ENCODE assay signal across 1 cellular context in the genomic region with DNA sequence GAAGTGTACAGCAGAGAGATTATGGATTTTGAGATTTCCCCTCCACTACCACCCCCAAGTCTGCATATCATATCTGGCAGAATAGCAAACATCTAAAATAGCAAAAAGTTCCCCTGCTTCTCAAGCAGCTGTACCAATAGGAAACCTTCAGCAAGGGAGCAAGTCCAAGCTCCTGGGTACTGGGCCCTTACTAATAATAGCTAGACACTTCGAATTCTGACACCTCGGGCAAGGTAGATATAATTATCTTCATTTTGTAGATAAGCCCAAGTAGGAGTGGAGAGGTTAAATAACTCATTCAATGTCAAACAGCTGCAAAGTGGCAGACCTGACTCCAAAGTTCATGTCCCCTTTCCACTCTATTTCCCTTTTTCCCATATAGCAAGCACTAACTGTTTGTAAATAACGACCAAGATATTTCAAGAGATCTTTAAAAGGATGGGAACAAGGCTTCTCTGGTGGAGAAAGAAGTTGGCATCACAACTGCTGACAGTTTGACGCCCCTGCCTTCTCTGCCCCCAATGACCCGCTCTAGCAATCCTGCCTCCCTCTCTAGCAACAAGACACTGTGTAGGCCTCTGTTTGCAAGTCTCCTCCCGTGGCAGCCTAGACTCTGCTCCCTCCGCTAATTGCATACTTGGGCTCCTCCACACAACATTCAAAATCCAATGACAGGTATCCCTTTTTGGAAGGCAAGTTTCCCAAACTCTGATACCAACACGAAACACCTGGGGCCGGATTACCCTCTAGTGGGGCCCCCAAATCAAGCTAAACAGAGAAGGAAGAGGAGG.
A peak's percentile ranks its signal among the peaks of the same experiment; 100 is the strongest.
TF ChIP-seq lines count a peak whose summit lies in the region.

No MANE protein-coding gene starts in this region.

TF ChIP-seq in GM12878, 131 proteins besides CTCF, POLR2A, EP300 and RAD21:
- TF ChIP-seq, protein P1, sequence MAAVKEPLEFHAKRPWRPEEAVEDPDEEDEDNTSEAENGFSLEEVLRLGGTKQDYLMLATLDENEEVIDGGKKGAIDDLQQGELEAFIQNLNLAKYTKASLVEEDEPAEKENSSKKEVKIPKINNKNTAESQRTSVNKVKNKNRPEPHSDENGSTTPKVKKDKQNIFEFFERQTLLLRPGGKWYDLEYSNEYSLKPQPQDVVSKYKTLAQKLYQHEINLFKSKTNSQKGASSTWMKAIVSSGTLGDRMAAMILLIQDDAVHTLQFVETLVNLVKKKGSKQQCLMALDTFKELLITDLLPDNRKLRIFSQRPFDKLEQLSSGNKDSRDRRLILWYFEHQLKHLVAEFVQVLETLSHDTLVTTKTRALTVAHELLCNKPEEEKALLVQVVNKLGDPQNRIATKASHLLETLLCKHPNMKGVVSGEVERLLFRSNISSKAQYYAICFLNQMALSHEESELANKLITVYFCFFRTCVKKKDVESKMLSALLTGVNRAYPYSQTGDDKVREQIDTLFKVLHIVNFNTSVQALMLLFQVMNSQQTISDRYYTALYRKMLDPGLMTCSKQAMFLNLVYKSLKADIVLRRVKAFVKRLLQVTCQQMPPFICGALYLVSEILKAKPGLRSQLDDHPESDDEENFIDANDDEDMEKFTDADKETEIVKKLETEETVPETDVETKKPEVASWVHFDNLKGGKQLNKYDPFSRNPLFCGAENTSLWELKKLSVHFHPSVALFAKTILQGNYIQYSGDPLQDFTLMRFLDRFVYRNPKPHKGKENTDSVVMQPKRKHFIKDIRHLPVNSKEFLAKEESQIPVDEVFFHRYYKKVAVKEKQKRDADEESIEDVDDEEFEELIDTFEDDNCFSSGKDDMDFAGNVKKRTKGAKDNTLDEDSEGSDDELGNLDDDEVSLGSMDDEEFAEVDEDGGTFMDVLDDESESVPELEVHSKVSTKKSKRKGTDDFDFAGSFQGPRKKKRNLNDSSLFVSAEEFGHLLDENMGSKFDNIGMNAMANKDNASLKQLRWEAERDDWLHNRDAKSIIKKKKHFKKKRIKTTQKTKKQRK (IDR thresholded peaks at IDR 0.05; ENCODE audit: low read depth, low read length) = no peak
- TF ChIP-seq, protein P2, sequence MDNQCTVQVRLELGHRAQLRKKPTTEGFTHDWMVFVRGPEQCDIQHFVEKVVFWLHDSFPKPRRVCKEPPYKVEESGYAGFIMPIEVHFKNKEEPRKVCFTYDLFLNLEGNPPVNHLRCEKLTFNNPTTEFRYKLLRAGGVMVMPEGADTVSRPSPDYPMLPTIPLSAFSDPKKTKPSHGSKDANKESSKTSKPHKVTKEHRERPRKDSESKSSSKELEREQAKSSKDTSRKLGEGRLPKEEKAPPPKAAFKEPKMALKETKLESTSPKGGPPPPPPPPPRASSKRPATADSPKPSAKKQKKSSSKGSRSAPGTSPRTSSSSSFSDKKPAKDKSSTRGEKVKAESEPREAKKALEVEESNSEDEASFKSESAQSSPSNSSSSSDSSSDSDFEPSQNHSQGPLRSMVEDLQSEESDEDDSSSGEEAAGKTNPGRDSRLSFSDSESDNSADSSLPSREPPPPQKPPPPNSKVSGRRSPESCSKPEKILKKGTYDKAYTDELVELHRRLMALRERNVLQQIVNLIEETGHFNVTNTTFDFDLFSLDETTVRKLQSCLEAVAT (IDR thresholded peaks at IDR 0.05) = no peak; the same call in 1 of the 2 replicates
- TF ChIP-seq ATF7 (IDR thresholded peaks at IDR 0.05; ENCODE audit: low read depth) = 0 out of 2 replicates have a peak, but pooled peaks have one; percentile 14
